Comparison of ENCODE assay signal across 21 cellular contexts in genomic region chr22:26501996-26502395, GRCh38.
"Had no signal": no experiment of that assay in that cellular context is flagged by ENCODE, and none has a peak within 500 bp of the region (broad histone marks: within the 10 kb centered on the region; RNA-seq: fewer than 3 reads in every experiment).

No MANE protein-coding gene starts in this region.

- H3K27ac Mint-ChIP-seq: nephron progenitor cell, progenitor cell of endocrine pancreas, WTC11 had no signal

- H3K27ac ChIP-seq: adrenal gland, cardiac muscle cell, esophagus muscularis mucosa, testis, upper lobe of right lung had no signal

- H3K9me3 Mint-ChIP-seq: activated T-cell treated with anti-CD3 and anti-CD28 coated beads, Interleukin-2, amount 50 U/mL, for 4 hours; nephron progenitor cell; stimulated activated naive CD8-positive, alpha-beta T cell treated with anti-CD3 and anti-CD28 coated beads, Interleukin-15, Interleukin-2, amounts not matched to agents 100 ng/mL and 50 ng/mL, for 24 hours; WTC11 had no signal

- H3K4me3 ChIP-seq: adrenal gland, cardiac muscle cell, esophagus muscularis mucosa, smooth muscle cell, testis, upper lobe of right lung had no signal

- H3K27me3 Mint-ChIP-seq: progenitor cell of endocrine pancreas; stimulated activated naive CD8-positive, alpha-beta T cell treated with anti-CD3 and anti-CD28 coated beads, Interleukin-15, Interleukin-2, amounts not matched to agents 100 ng/mL and 50 ng/mL, for 24 hours had no signal

- H3K4me3 Mint-ChIP-seq: activated T-cell treated with anti-CD3 and anti-CD28 coated beads, Interleukin-2, amount 50 U/mL, for 4 hours; nephron progenitor cell; stimulated activated naive CD8-positive, alpha-beta T cell treated with anti-CD3 and anti-CD28 coated beads, Interleukin-15, Interleukin-2, amounts not matched to agents 100 ng/mL and 50 ng/mL, for 24 hours; WTC11 had no signal

- H3K4me2 ChIP-seq: smooth muscle cell had no signal

- DNase-seq: activated CD4-positive, alpha-beta T cell treated with anti-CD3 and anti-CD28 coated beads for 48 hours; activated gamma-delta T cell treated with Interleukin-2 at 50 U/mL for 16 hours; activated T-cell treated with anti-CD3 and anti-CD28 coated beads, Interleukin-2, amount 50 U/mL, for 4 hours; adrenal gland; hypothalamus; kidney glomerular epithelial cell; mesenchymal stem cell; nephron progenitor cell; occipital lobe; right cardiac atrium; stimulated activated CD4-positive, alpha-beta T cell treated with anti-CD3 and anti-CD28 coated beads, Interleukin-4, amount 100 ng/mL, for 4 hours; stimulated activated CD8-positive, alpha-beta memory T cell treated with anti-CD3 and anti-CD28 coated beads, Interleukin-4, amount 100 ng/mL, for 48 hours; SW 1271; testis; upper lobe of right lung had no signal

- H3K9me3 ChIP-seq: adrenal gland, esophagus muscularis mucosa, testis, upper lobe of right lung had no signal

- ATAC-seq: WTC11 had no signal

- H3K4me1 ChIP-seq: adrenal gland had no signal

- H3K27me3 ChIP-seq: adrenal gland, cardiac muscle cell, esophagus muscularis mucosa, testis, upper lobe of right lung had no signal
